ENCODE assay signal across 8 cellular contexts in genomic region chr9:111621895-111622480, GRCh38. TPM values are rescaled to one million over a fixed set of nuclear protein-coding genes. Genes with fewer than 3 reads are reported as not detected.
A peak's percentile ranks its signal among the peaks of the same experiment; 100 is the strongest.
DNase-seq lines count a peak whose midpoint lies in the region; ATAC-seq and TF ChIP-seq lines count a peak whose summit lies in the region.
"Had no signal": no experiment of that assay in that cellular context is flagged by ENCODE, and none has a peak within 500 bp of the region (broad histone marks: within the 10 kb centered on the region; RNA-seq: fewer than 3 reads in every experiment).

No MANE protein-coding gene starts in this region.

- no peak overlapping the region for H3K9ac ChIP-seq in trophoblast cell (ENCODE audit: low read length)

- H3K27ac ChIP-seq in trophoblast cell (ENCODE audit: low read depth, low read length), result no peak overlapping the region

- DNase-seq in EL, result peak; percentile 41
- peak; percentile 31 for DNase-seq in HEK293T (ENCODE audit: extremely low spot score)
- peak; percentile 36 for DNase-seq in SW480 (ENCODE audit: low spot score)
- DNase-seq in fibroblast of pulmonary artery (ENCODE audit: low read depth), result peak; percentile 72
- peak; percentile 14 to 59 for DNase-seq in trophoblast cell
- no peak for DNase-seq in GDM1 (lab: John Stamatoyannopoulos, UW)
- DNase-seq: activated B cell treated with CpG ODN at 0.5 μM for 24 hours had no signal

- no peak overlapping the region for H3K23ac ChIP-seq in trophoblast cell (ENCODE audit: low read length)

- no peaks in the 10 kb centered on the region for H3K9me3 ChIP-seq in trophoblast cell (ENCODE audit: insufficient read depth, low read depth, low read length)

- H2BK12ac ChIP-seq in trophoblast cell (ENCODE audit: low read length), result no peak overlapping the region

- TF ChIP-seq CTCF in fibroblast of pulmonary artery (IDR thresholded peaks at IDR 0.05; ENCODE audit: low read length, missing control alignments), result peak; percentile 100

- H3K79me1 ChIP-seq in trophoblast cell (ENCODE audit: low read length), result no peaks in the 10 kb centered on the region

- no peaks in the 10 kb centered on the region for H3K4me1 ChIP-seq in trophoblast cell (ENCODE audit: control insufficient read depth in 1 of 2, insufficient read depth in 2 of 2, low read length in 2 of 2)

- no peak overlapping the region for H2AFZ ChIP-seq in trophoblast cell (ENCODE audit: insufficient read depth, low read length, poor library complexity)

- no peak overlapping the region for H4K91ac ChIP-seq in trophoblast cell (ENCODE audit: low read depth, low read length)

- ATAC-seq in GM21360 (IDR thresholded peaks at IDR 0.05; ENCODE audit: unreplicated experiment), result no peak

- no peaks in the 10 kb centered on the region for H3K27me3 ChIP-seq in trophoblast cell (ENCODE audit: insufficient read depth, low read length)

- H4K12ac ChIP-seq in trophoblast cell (ENCODE audit: low read depth, low read length), result no peak overlapping the region

- no peaks in the 10 kb centered on the region for H3K79me2 ChIP-seq in trophoblast cell (ENCODE audit: control insufficient read depth, insufficient read depth, low read length, poor library complexity)

- H3K4me3 ChIP-seq in fibroblast of pulmonary artery (replicated peaks; ENCODE audit: low read depth, low read length), result no peak overlapping the region
- H3K4me3 ChIP-seq in trophoblast cell (ENCODE audit: low read depth, low read length), result no peak overlapping the region

- WGBS in trophoblast cell (ENCODE audit: extremely low coverage, insufficient coverage, insufficient read length), result no CpG with 5 or more reads among the region's 2 CpGs

- no peak overlapping the region for H2AK5ac ChIP-seq in trophoblast cell (ENCODE audit: low read length)

- no peak overlapping the region for H3K4me2 ChIP-seq in trophoblast cell (ENCODE audit: low read length)

- H2BK120ac ChIP-seq in trophoblast cell (ENCODE audit: insufficient read depth, low read length, poor library complexity), result no peak overlapping the region

- no peak overlapping the region for H3K18ac ChIP-seq in trophoblast cell (ENCODE audit: low read length)

- CTCF ChIA-PET in HEK293T (lab: Yijun Ruan, JAX), result interaction anchor here (0.6 to 1.8 kb wide), 3 partner anchors 9 to 24 kb away, joined by 3 to 10 read pairs (median 4); no protein-coding TSS in a partner anchor

- H2BK5ac ChIP-seq in trophoblast cell (ENCODE audit: low read depth, low read length, poor library complexity), result no peak overlapping the region

- POLR2A ChIA-PET in HEK293T (lab: Yijun Ruan, JAX), result interaction anchor here (1.2 to 1.6 kb wide), 3 partner anchors 8 to 24 kb away, joined by 4 to 9 read pairs (median 7); partner anchors contain the start of gene DNAJC25

- no peak overlapping the region for H4K8ac ChIP-seq in trophoblast cell (ENCODE audit: low read depth, low read length)

- no peak overlapping the region for H3K4ac ChIP-seq in trophoblast cell (ENCODE audit: low read depth, low read length)

- H3K14ac ChIP-seq in trophoblast cell (ENCODE audit: low read length), result no peak overlapping the region

- no peaks in the 10 kb centered on the region for H3K36me3 ChIP-seq in trophoblast cell (ENCODE audit: control insufficient read depth in 1 of 2, insufficient read depth in 2 of 2, low read length in 2 of 2)

TF ChIP-seq in HEK293T, 16 proteins besides CTCF, POLR2A, EP300 and RAD21:
- TF ChIP-seq ELF4 (IDR thresholded peaks at IDR 0.05), result no peak
- no peak for TF ChIP-seq ZNF384 (IDR thresholded peaks at IDR 0.05)
- no peak for TF ChIP-seq FOXK2 (IDR thresholded peaks at IDR 0.05)
- TF ChIP-seq NFRKB (IDR thresholded peaks at IDR 0.05), result no peak
- TF ChIP-seq SUZ12 (IDR thresholded peaks at IDR 0.05), result no peak
- TF ChIP-seq SP1 (IDR thresholded peaks at IDR 0.05), result no peak
- no peak for TF ChIP-seq TARDBP (IDR thresholded peaks at IDR 0.05)
- no peak for TF ChIP-seq ARNT (IDR thresholded peaks at IDR 0.05)
- TF ChIP-seq BHLHE40 (IDR thresholded peaks at IDR 0.05; ENCODE audit: borderline replicate concordance), result no peak
- TF ChIP-seq FOXM1 (IDR thresholded peaks at IDR 0.05; ENCODE audit: borderline replicate concordance), result no peak
- no peak for TF ChIP-seq L3MBTL2 (conservative IDR thresholded peaks at IDR 0.05)
- no peak for TF ChIP-seq HDGF (IDR thresholded peaks at IDR 0.05; ENCODE audit: borderline replicate concordance)
- TF ChIP-seq FOXA1 (IDR thresholded peaks at IDR 0.05), result no peak
TF ChIP-seq in HEK293T: peak in this region for 0.

RNA-seq across cellular contexts. Expression of gene DNAJC25, which starts 9.1 kb away (rescaled TPM):
- polyA plus RNA-seq in trophoblast cell (2013), result 8.2 and 8.8 TPM in 2 replicates

RNA-seq across cellular contexts. Expression of gene PTGR1, which starts 22.5 kb away (rescaled TPM):
- 40.7 and 43.8 TPM in 2 replicates for polyA plus RNA-seq in trophoblast cell (2013)

RNA-seq across cellular contexts. Expression of gene GNG10, which starts 39.4 kb away (rescaled TPM):
- 34.9 and 37.4 TPM in 2 replicates for polyA plus RNA-seq in trophoblast cell (2013)
